In the genomic region with DNA sequence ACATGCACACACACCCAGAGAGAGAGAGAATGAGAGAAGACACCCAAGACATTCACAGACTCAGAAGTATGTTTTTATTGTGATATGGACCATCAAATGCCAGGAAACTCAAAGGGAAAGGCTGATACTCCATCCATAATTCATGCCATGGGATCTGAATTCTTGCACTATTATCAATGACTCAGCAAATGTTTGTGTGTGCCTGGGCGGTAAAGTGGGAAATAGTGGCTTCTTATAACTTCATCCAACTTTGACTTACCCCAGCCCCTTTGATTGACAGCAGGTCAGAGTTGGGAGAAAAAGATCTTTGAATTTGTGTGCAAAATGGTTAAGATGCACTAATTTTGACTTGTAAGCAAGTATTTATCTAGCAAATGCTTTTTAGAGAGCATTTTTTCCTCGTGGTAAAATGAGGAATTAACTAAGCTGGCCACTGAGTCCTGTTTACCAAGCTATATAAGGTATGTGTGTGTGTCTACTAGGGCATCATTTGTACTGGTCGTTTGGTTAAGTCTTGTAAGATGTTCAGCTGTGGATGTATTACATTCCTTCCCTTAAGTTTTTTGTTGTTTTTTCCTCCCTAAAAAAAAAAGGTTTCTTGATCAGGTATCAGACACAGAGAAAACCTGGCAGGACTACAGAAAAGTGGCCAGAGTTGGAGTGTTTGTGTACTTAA, we compare ENCODE assay signal across 14 cellular contexts. TPM values are rescaled to one million over a fixed set of nuclear protein-coding genes. Genes with fewer than 3 reads are reported as not detected.
DNase-seq lines count a peak whose midpoint lies in the region; ATAC-seq and TF ChIP-seq lines count a peak whose summit lies in the region.
"Had no signal": no experiment of that assay in that cellular context is flagged by ENCODE, and none has a peak within 500 bp of the region (broad histone marks: within the 10 kb centered on the region; RNA-seq: fewer than 3 reads in every experiment).

No MANE protein-coding gene starts in this region.

- H3T11ph ChIP-seq in H9 (ENCODE audit: low read length) = no peak overlapping the region

- H3K4me1 Mint-ChIP-seq in H9 = peaks cover 60% of the 10 kb centered on the region in 2 experiments
- H3K4me1 Mint-ChIP-seq in WTC11 = peaks cover 64% of the 10 kb centered on the region
- peaks cover 7% of the 10 kb centered on the region for H3K4me1 Mint-ChIP-seq in activated naive CD8-positive, alpha-beta T cell treated with anti-CD3 and anti-CD28 coated beads for 36 hours

- peak overlapping the region; percentile 10 for H2BK12ac ChIP-seq in H9 (ENCODE audit: insufficient read length, low read depth, low read length)

- H2AFZ ChIP-seq in H9 (ENCODE audit: low read length) = no peak overlapping the region

- H3K27me3 ChIP-seq in H9 (ENCODE audit: insufficient read depth, low read length) = no peaks in the 10 kb centered on the region
- no peaks in the 10 kb centered on the region; the same call in 1 of the 2 replicates for H3K27me3 ChIP-seq in iPS-20b (ENCODE audit: insufficient read depth, low read length)
- H3K27me3 ChIP-seq in skeletal muscle satellite cell (ENCODE audit: control insufficient read depth, insufficient read depth, low read length) = no peaks in the 10 kb centered on the region

- intact Hi-C loops in left colon (cut with DNase I, micrococcal nuclease) = no loop called here

- peaks cover 2 to 4% of the 10 kb centered on the region in 2 experiments; a peak in 3 of 5 replicates for H3K9me3 Mint-ChIP-seq in H9
- H3K9me3 Mint-ChIP-seq in WTC11 = no peaks in the 10 kb centered on the region
- H3K9me3 Mint-ChIP-seq in activated naive CD8-positive, alpha-beta T cell treated with anti-CD3 and anti-CD28 coated beads for 36 hours = no peaks in the 10 kb centered on the region
- H3K9me3 Mint-ChIP-seq: activated B cell treated with CpG ODN at 0.5 μM for 24 hours had no signal

- DNase-seq in H9 (no peak), WTC11 (ENCODE audit: low spot score) (no peak), anterior cingulate cortex (lab: John Stamatoyannopoulos, UW) (no peak), NCI-H2227 (lab: John Stamatoyannopoulos, UW; ENCODE audit: unreplicated experiment) (no peak), left colon (no peak)
- no peak for DNase-seq in activated naive CD8-positive, alpha-beta T cell treated with anti-CD3 and anti-CD28 coated beads for 36 hours
- DNase-seq: activated B cell treated with CpG ODN at 0.5 μM for 24 hours; activated naive CD4-positive, alpha-beta T cell treated with anti-CD3 and anti-CD28 coated beads, Interleukin-2, amount 50 U/mL, for 16 hours; DMS53; NCI-H2029 treated with DMSO at 0.1 percent for 48 hours; stimulated activated CD4-positive, alpha-beta T cell treated with anti-CD3 and anti-CD28 coated beads, Interleukin-4, amount 100 ng/mL, for 1 hour had no signal

- peaks cover 7% of the 10 kb centered on the region for H3K23me2 ChIP-seq in H9 (ENCODE audit: insufficient read length, low read depth, low read length, poor library complexity, severe bottlenecking)

- H4K5ac ChIP-seq in H9 (ENCODE audit: insufficient read length, low read depth, low read length) = no peak overlapping the region

- H3K4me1 ChIP-seq in H9 (ENCODE audit: insufficient read depth, low read length) (peaks cover 21% of the 10 kb centered on the region), iPS-20b (ENCODE audit: insufficient read depth, low read length) (peaks cover 45% of the 10 kb centered on the region), skeletal muscle satellite cell (ENCODE audit: control insufficient read depth, insufficient read depth, low read length) (peaks cover 37% of the 10 kb centered on the region)

- peaks cover 12 to 18% (median 13%) of the 10 kb centered on the region in 3 experiments for H3K36me3 Mint-ChIP-seq in H9 (ENCODE audit: insufficient read depth in 1 of 3, low read depth in 3 of 3)
- peaks cover 16% of the 10 kb centered on the region for H3K36me3 Mint-ChIP-seq in WTC11
- no peaks in the 10 kb centered on the region for H3K36me3 Mint-ChIP-seq in activated naive CD8-positive, alpha-beta T cell treated with anti-CD3 and anti-CD28 coated beads for 36 hours

- H4K91ac ChIP-seq in H9 (ENCODE audit: insufficient read length, low read depth, low read length) = no peak overlapping the region

- H3K79me1 ChIP-seq in H9 (ENCODE audit: insufficient read depth, low read depth, low read length, poor library complexity, severe bottlenecking) = no peaks in the 10 kb centered on the region

- H3K27me3 Mint-ChIP-seq in H9 (ENCODE audit: low read depth) (no peaks in the 10 kb centered on the region; the same call in 1 of the 2 replicates), WTC11 (ENCODE audit: low read depth) (no peaks in the 10 kb centered on the region)
- peaks cover 49% of the 10 kb centered on the region for H3K27me3 Mint-ChIP-seq in activated naive CD8-positive, alpha-beta T cell treated with anti-CD3 and anti-CD28 coated beads for 36 hours

- POLR2A ChIA-PET in WTC11 (lab: Charles Lee) = no interaction called here

- ATAC-seq in WTC11 (no peak), left colon (no peak)

- no peak overlapping the region for H2BK20ac ChIP-seq in H9 (ENCODE audit: low read depth, low read length, poor library complexity, severe bottlenecking)

- H2BK15ac ChIP-seq in H9 (ENCODE audit: low read depth, low read length) = no peak overlapping the region

- no peaks in the 10 kb centered on the region for H3K9me3 ChIP-seq in H9 (ENCODE audit: control insufficient read depth, low read depth, low read length)
- no peaks in the 10 kb centered on the region for H3K9me3 ChIP-seq in iPS-20b (ENCODE audit: insufficient read depth, low read depth, low read length)
- H3K9me3 ChIP-seq in skeletal muscle satellite cell (replicated peaks; ENCODE audit: low read length) = no peaks in the 10 kb centered on the region
- H3K9me3 ChIP-seq: mucosa of descending colon had no signal

- H3K4ac ChIP-seq in H9 (ENCODE audit: low read depth, low read length) = no peak overlapping the region; the same call in 1 of the 2 replicates

- no CpG with 5 or more reads among the region's 3 CpGs for WGBS in H9 (ENCODE audit: extremely low coverage, insufficient read length, low lambda C conversion rate)

- no peak overlapping the region for H2BK120ac ChIP-seq in H9 (ENCODE audit: low read depth, low read length, poor library complexity, severe bottlenecking)

- no peak overlapping the region for H3K4me3 Mint-ChIP-seq in H9
- 0 out of 2 replicates have a peak overlapping the region, but pooled peaks have one; percentile 12 for H3K4me3 Mint-ChIP-seq in WTC11
- no peak overlapping the region for H3K4me3 Mint-ChIP-seq in activated naive CD8-positive, alpha-beta T cell treated with anti-CD3 and anti-CD28 coated beads for 36 hours
- H3K4me3 Mint-ChIP-seq: activated B cell treated with CpG ODN at 0.5 μM for 24 hours had no signal

- H3K79me2 ChIP-seq in H9 (ENCODE audit: insufficient read depth, low read length) = no peaks in the 10 kb centered on the region

- H3K18ac ChIP-seq in H9 (ENCODE audit: insufficient read length, low read depth, low read length) = peak overlapping the region; percentile 20

- H3K9ac ChIP-seq in H9 (ENCODE audit: extremely low read depth, insufficient read length, low read length) = no peak overlapping the region
- peak overlapping the region; percentile 35; the same call in 1 of the 2 replicates for H3K9ac ChIP-seq in iPS-20b (ENCODE audit: low read depth, low read length)
- H3K9ac ChIP-seq in skeletal muscle satellite cell (ENCODE audit: low read depth, low read length) = peak overlapping the region; percentile 17

- no peak overlapping the region for H3K23ac ChIP-seq in H9 (ENCODE audit: insufficient read length, low read depth, low read length)

- H2BK5ac ChIP-seq in H9 (ENCODE audit: insufficient read length, low read length) = no peak overlapping the region

- no peak overlapping the region for H3K4me2 ChIP-seq in H9 (ENCODE audit: insufficient read depth, insufficient read length, low read length)
- H3K4me2 ChIP-seq in skeletal muscle satellite cell (ENCODE audit: low read length) = peak overlapping the region; percentile 5

- no peak overlapping the region for H3K27ac ChIP-seq in H9 (ENCODE audit: insufficient read length, low read depth, low read length)
- H3K27ac ChIP-seq in iPS-20b (ENCODE audit: low read length) = no peak overlapping the region

- H3K36me3 ChIP-seq in iPS-20b (ENCODE audit: insufficient read depth, low read depth, low read length) (peaks cover 12% of the 10 kb centered on the region), skeletal muscle satellite cell (ENCODE audit: insufficient read depth, low read length) (peaks cover 11% of the 10 kb centered on the region)

- TF ChIP-seq CTCF in H9 (conservative IDR thresholded peaks at IDR 0.05) (no peak), WTC11 (IDR thresholded peaks at IDR 0.05) (no peak)

- H2AK5ac ChIP-seq in H9 (ENCODE audit: insufficient read length, low read length) = no peak overlapping the region

- peak overlapping the region; percentile 24 to 88 (median 56); a peak in 5 of 7 replicates for H3K27ac Mint-ChIP-seq in H9
- H3K27ac Mint-ChIP-seq in WTC11 = peak overlapping the region; percentile 68
- no peak overlapping the region for H3K27ac Mint-ChIP-seq in activated naive CD8-positive, alpha-beta T cell treated with anti-CD3 and anti-CD28 coated beads for 36 hours
- H3K27ac Mint-ChIP-seq: activated B cell treated with CpG ODN at 0.5 μM for 24 hours had no signal

- no peak overlapping the region for H4K8ac ChIP-seq in H9 (replicated peaks; ENCODE audit: insufficient read length, low read depth, low read length)

- peak overlapping the region; percentile 18; the same call in 1 of the 2 replicates for H3K14ac ChIP-seq in H9 (ENCODE audit: insufficient read depth, low read length)

- H4K20me1 ChIP-seq in H9 (ENCODE audit: control insufficient read depth, insufficient read depth, insufficient read length) = peaks cover 4% of the 10 kb centered on the region

- CTCF ChIA-PET in WTC11 (lab: Charles Lee) = interaction anchor here (0.7 kb wide), 1 partner anchor 83 kb away, joined by 3 read pairs; no protein-coding TSS in a partner anchor

- H3K56ac ChIP-seq in H9 (ENCODE audit: insufficient read length, low read depth, low read length) = no peak overlapping the region

- H3K4me3 ChIP-seq in iPS-20b (ENCODE audit: low read length) (0 out of 2 replicates have a peak overlapping the region, but pooled peaks have one; percentile 10), skeletal muscle satellite cell (ENCODE audit: low read length) (no peak overlapping the region)
- H3K4me3 ChIP-seq: mucosa of descending colon had no signal

TF ChIP-seq in WTC11, 78 proteins besides CTCF, POLR2A, EP300 and RAD21 (continues in another document):
- TF ChIP-seq GTF2I (CRISPR knock-in tag; conservative IDR thresholded peaks at IDR 0.05) = no peak
- no peak for TF ChIP-seq ZNF232 (CRISPR knock-in tag; IDR thresholded peaks at IDR 0.05)
- no peak for TF ChIP-seq FOXK1 (CRISPR knock-in tag; IDR thresholded peaks at IDR 0.05)
- 0 out of 2 replicates have a peak, but pooled peaks have one; percentile 42 for TF ChIP-seq NFE2L1 (CRISPR knock-in tag; IDR thresholded peaks at IDR 0.05)

RNA-seq across cellular contexts. Expression of gene CCN2, which starts 3.1 kb away (rescaled TPM):
- total RNA-seq in H9 (2021) (44.1 and 44.4 TPM in 2 replicates), WTC11 (2021) (67.8 to 75.9 TPM (median 74.7 TPM) in 3 replicates), left colon (10 to 100 TPM; 34.4 to 37.8 TPM)
- 11.2 and 18.8 TPM in 2 replicates for total RNA-seq in skeletal muscle satellite cell (2012; rRNA removed)
- total RNA-seq in activated naive CD8-positive, alpha-beta T cell treated with anti-CD3 and anti-CD28 coated beads for 36 hours = not detected

Comparison
In these comparisons a context has a peak if more than half of its experiments do, and no peak if none do; other contexts are left out.
1. RNA of gene CCN2, which starts 3.1 kb away (total RNA-seq): 67.8 to 75.9 TPM in WTC11, 44.1 to 44.4 TPM in H9 and 34.4 to 37.8 TPM in left colon; not detected in activated naive CD8-positive, alpha-beta T cell treated with anti-CD3 and anti-CD28 coated beads for 36 hours; every median in the first group is over 10 times any median in the second.